ENCODE assay signal across 22 cellular contexts in genomic region chr18:46338213-46338612, GRCh38.
DNase-seq lines count a peak whose midpoint lies in the region; ATAC-seq, FAIRE-seq and TF ChIP-seq lines count a peak whose summit lies in the region.
"Had no signal": no experiment of that assay in that cellular context is flagged by ENCODE, and none has a peak within 500 bp of the region (broad histone marks: within the 10 kb centered on the region; RNA-seq: fewer than 3 reads in every experiment).

No MANE protein-coding gene starts in this region.

- FAIRE-seq in astrocyte (lab: Jason Lieb, UNC): no peak
- FAIRE-seq: endometrium, small intestine had no signal

- TF ChIP-seq CTCF in astrocyte (IDR thresholded peaks at IDR 0.05; ENCODE audit: insufficient read depth, low read depth, low read length): no peak
- no peak for TF ChIP-seq CTCF in progenitor cell of endocrine pancreas (IDR thresholded peaks at IDR 0.05; ENCODE audit: unreplicated experiment)

- no peak overlapping the region for H3K4me2 ChIP-seq in astrocyte (ENCODE audit: low read length)

- H3K79me2 ChIP-seq in astrocyte (ENCODE audit: insufficient read depth, low read length): no peaks in the 10 kb centered on the region

- H3K9me3 ChIP-seq in astrocyte (ENCODE audit: insufficient read depth, low read depth, low read length): no peaks in the 10 kb centered on the region
- H3K9me3 ChIP-seq: uterus had no signal

- H3K9me3 Mint-ChIP-seq in astrocyte (ENCODE audit: unreplicated experiment) (no peaks in the 10 kb centered on the region), progenitor cell of endocrine pancreas (ENCODE audit: low read depth) (no peaks in the 10 kb centered on the region)
- H3K9me3 Mint-ChIP-seq: activated naive CD8-positive, alpha-beta T cell treated with anti-CD3 and anti-CD28 coated beads for 36 hours; activated T-cell treated with anti-CD3 and anti-CD28 coated beads, Interleukin-2, amount 50 U/mL, for 24 hours; central memory CD8-positive, alpha-beta T cell; memory B cell had no signal

- no peak overlapping the region for H3K9ac ChIP-seq in astrocyte (ENCODE audit: low read length)

- DNase-seq in G401 (ENCODE audit: low spot score): peak; percentile 11
- DNase-seq in NCI-H1694 (lab: John Stamatoyannopoulos, UW): peak; percentile 9
- DNase-seq in astrocyte (ENCODE audit: low read depth): no peak
- DNase-seq in progenitor cell of endocrine pancreas (ENCODE audit: low spot score, unreplicated experiment): no peak
- no peak for DNase-seq in inferior parietal cortex (ENCODE audit: extremely low spot score)
- DNase-seq: activated CD4-positive, alpha-beta T cell treated with anti-CD3 and anti-CD28 coated beads for 48 hours; activated naive CD8-positive, alpha-beta T cell treated with anti-CD3 and anti-CD28 coated beads for 36 hours; activated T-cell treated with anti-CD3 and anti-CD28 coated beads, Interleukin-2, amount 50 U/mL, for 24 hours; EL; foreskin melanocyte; KBM-7; NCI-H1930; small intestine; stimulated activated naive CD4-positive, alpha-beta T cell treated with Interleukin-2 at 50 U/mL for 16 hours; uterus had no signal

- H3K4me3 Mint-ChIP-seq in astrocyte (ENCODE audit: unreplicated experiment) (no peak overlapping the region), progenitor cell of endocrine pancreas (ENCODE audit: low read depth) (peak overlapping the region; percentile 24)
- H3K4me3 Mint-ChIP-seq: activated naive CD8-positive, alpha-beta T cell treated with anti-CD3 and anti-CD28 coated beads for 36 hours; activated T-cell treated with anti-CD3 and anti-CD28 coated beads, Interleukin-2, amount 50 U/mL, for 24 hours; central memory CD8-positive, alpha-beta T cell; memory B cell had no signal

- no peaks in the 10 kb centered on the region for H4K20me1 ChIP-seq in astrocyte (ENCODE audit: insufficient read depth, low read length)

- no peaks in the 10 kb centered on the region for H3K36me3 ChIP-seq in astrocyte (ENCODE audit: insufficient read depth, low read length)
- H3K36me3 ChIP-seq: uterus had no signal

- H3K27me3 Mint-ChIP-seq in astrocyte (ENCODE audit: low read depth, unreplicated experiment): peaks cover 58% of the 10 kb centered on the region
- H3K27me3 Mint-ChIP-seq in progenitor cell of endocrine pancreas: peaks cover 3% of the 10 kb centered on the region

- H3K27ac Mint-ChIP-seq in astrocyte (ENCODE audit: unreplicated experiment) (peak overlapping the region; percentile 9), progenitor cell of endocrine pancreas (peak overlapping the region; percentile 85)
- H3K27ac Mint-ChIP-seq: activated naive CD8-positive, alpha-beta T cell treated with anti-CD3 and anti-CD28 coated beads for 36 hours; activated T-cell treated with anti-CD3 and anti-CD28 coated beads, Interleukin-2, amount 50 U/mL, for 24 hours; memory B cell had no signal

- H2AFZ ChIP-seq in astrocyte (ENCODE audit: low read depth, low read length): no peak overlapping the region

- H3K27ac ChIP-seq in astrocyte (ENCODE audit: low read depth, low read length): no peak overlapping the region
- H3K27ac ChIP-seq: HL-60, uterus had no signal

- ATAC-seq in HG03354 (IDR thresholded peaks at IDR 0.05; ENCODE audit: poor library complexity, severe bottlenecking, unreplicated experiment) (no peak), GM19395 (IDR thresholded peaks at IDR 0.05; ENCODE audit: unreplicated experiment) (no peak)
- ATAC-seq: Right ventricle myocardium inferior had no signal

- peaks cover 21% of the 10 kb centered on the region for H3K27me3 ChIP-seq in astrocyte (ENCODE audit: insufficient read depth, low read length)
- H3K27me3 ChIP-seq: uterus had no signal

- no peaks in the 10 kb centered on the region for H3K36me3 Mint-ChIP-seq in astrocyte (ENCODE audit: low read depth, unreplicated experiment)
- H3K36me3 Mint-ChIP-seq in progenitor cell of endocrine pancreas (ENCODE audit: insufficient read depth): no peaks in the 10 kb centered on the region
- H3K36me3 Mint-ChIP-seq: memory B cell had no signal

- H3K4me1 ChIP-seq in astrocyte (ENCODE audit: insufficient read depth, low read length): peaks cover 13% of the 10 kb centered on the region

- H3K4me3 ChIP-seq in astrocyte (ENCODE audit: insufficient read depth, low read depth, low read length): no peak overlapping the region
- H3K4me3 ChIP-seq: uterus had no signal

- H3K4me1 Mint-ChIP-seq in astrocyte (ENCODE audit: low read depth, unreplicated experiment) (peaks cover 16% of the 10 kb centered on the region), progenitor cell of endocrine pancreas (ENCODE audit: low read depth) (peaks cover 68% of the 10 kb centered on the region)

- in situ Hi-C loops in G401 (cut with HindIII; ENCODE audit: low sequenced_read_pairs): no loop called here

Comparison
In these comparisons a context has a peak if more than half of its experiments do, and no peak if none do; other contexts are left out.
1. DNase-seq: peak in G401 (single experiment) and NCI-H1694 (single experiment); none in astrocyte (single experiment), progenitor cell of endocrine pancreas (single experiment) and inferior parietal cortex (single experiment).